In genomic region chr4:123246085-123246484, GRCh38 we compare ENCODE assay signal across 20 cellular contexts.
DNase-seq lines count a peak whose midpoint lies in the region; ATAC-seq and TF ChIP-seq lines count a peak whose summit lies in the region.
"Had no signal": no experiment of that assay in that cellular context is flagged by ENCODE, and none has a peak within 500 bp of the region (broad histone marks: within the 10 kb centered on the region; RNA-seq: fewer than 3 reads in every experiment).

No MANE protein-coding gene starts in this region.

- H3K4me1 ChIP-seq in DOHH2 (ENCODE audit: control insufficient read depth, low read length): peaks cover 31% of the 10 kb centered on the region

- no peaks in the 10 kb centered on the region for H4K20me1 ChIP-seq in DOHH2 (ENCODE audit: control insufficient read depth, insufficient read depth, low read depth, low read length)

- H3K9me2 ChIP-seq in DOHH2 (replicated peaks; ENCODE audit: control insufficient read depth, low read length): no peaks in the 10 kb centered on the region

- H3K4me3 Mint-ChIP-seq in neural crest cell: no peak overlapping the region
- H3K4me3 Mint-ChIP-seq in T-helper 2 cell treated with Interferon-gamma antibody and Interleukin-4, amounts not matched to agents 5 μg/mL and 100 μg/mL, for 36 hours: no peak overlapping the region
- H3K4me3 Mint-ChIP-seq: activated CD4-positive, alpha-beta T cell treated with anti-CD3 and anti-CD28 coated beads for 36 hours; activated naive CD4-positive, alpha-beta T cell treated with anti-CD3 and anti-CD28 coated beads, Interleukin-2, amount 50 U/mL, for 24 hours; memory B cell; natural killer cell had no signal

- no peaks in the 10 kb centered on the region for H3K9me3 ChIP-seq in DOHH2 (ENCODE audit: control insufficient read depth, insufficient read depth, low read length)
- H3K9me3 ChIP-seq: ascending aorta, pancreas had no signal

- H3K9me3 Mint-ChIP-seq in neural crest cell: peaks cover 4% of the 10 kb centered on the region
- H3K9me3 Mint-ChIP-seq in T-helper 2 cell treated with Interferon-gamma antibody and Interleukin-4, amounts not matched to agents 5 μg/mL and 100 μg/mL, for 36 hours: peaks cover 6% of the 10 kb centered on the region
- H3K9me3 Mint-ChIP-seq: activated naive CD4-positive, alpha-beta T cell treated with anti-CD3 and anti-CD28 coated beads, Interleukin-2, amount 50 U/mL, for 24 hours; natural killer cell had no signal

- peak; percentile 68 for ATAC-seq in HG02885 (IDR thresholded peaks at IDR 0.05; ENCODE audit: poor library complexity, unreplicated experiment)
- ATAC-seq: activated CD4-positive, alpha-beta T cell treated with anti-CD3 and anti-CD28 coated beads for 36 hours; natural killer cell; pancreas had no signal

- peak overlapping the region; percentile 60 for H3K4me2 ChIP-seq in DOHH2 (ENCODE audit: low read length)

- peaks cover 10% of the 10 kb centered on the region; the same call in 1 of the 2 replicates for H3F3A ChIP-seq in DOHH2 (ENCODE audit: control insufficient read depth, insufficient read depth)

- no peaks in the 10 kb centered on the region for H3K79me2 ChIP-seq in DOHH2 (ENCODE audit: control insufficient read depth, low read length)

- no peaks in the 10 kb centered on the region for H3K36me3 ChIP-seq in DOHH2 (ENCODE audit: control insufficient read depth, low read length)
- H3K36me3 ChIP-seq: ascending aorta, pancreas had no signal

- no peaks in the 10 kb centered on the region for H3K27me3 ChIP-seq in DOHH2 (ENCODE audit: control insufficient read depth, low read length)
- H3K27me3 ChIP-seq: ascending aorta, pancreas had no signal

- peak overlapping the region; percentile 16 for H3K27ac Mint-ChIP-seq in neural crest cell (ENCODE audit: unreplicated experiment)
- H3K27ac Mint-ChIP-seq in T-helper 2 cell treated with Interferon-gamma antibody and Interleukin-4, amounts not matched to agents 5 μg/mL and 100 μg/mL, for 36 hours: no peak overlapping the region
- H3K27ac Mint-ChIP-seq: activated CD4-positive, alpha-beta T cell treated with anti-CD3 and anti-CD28 coated beads for 36 hours; activated naive CD4-positive, alpha-beta T cell treated with anti-CD3 and anti-CD28 coated beads, Interleukin-2, amount 50 U/mL, for 24 hours; memory B cell; natural killer cell had no signal

- no peak for DNase-seq in caudate nucleus (lab: John Stamatoyannopoulos, UW)
- DNase-seq in neural crest cell (ENCODE audit: low read depth, low spot score): no peak
- DNase-seq in SIG-M5 treated with dmso at 0.1 percent for 504 hours (lab: John Stamatoyannopoulos, UW; ENCODE audit: unreplicated experiment): no peak
- no peak for DNase-seq in pons (ENCODE audit: low spot score)
- DNase-seq in T-helper 2 cell treated with Interferon-gamma antibody and Interleukin-4, amounts not matched to agents 5 μg/mL and 100 μg/mL, for 36 hours (ENCODE audit: low spot score): no peak
- no peak for DNase-seq in NCI-H128 (lab: John Stamatoyannopoulos, UW; ENCODE audit: unreplicated experiment)
- DNase-seq: activated CD4-positive, alpha-beta T cell treated with anti-CD3 and anti-CD28 coated beads for 36 hours; EL; foreskin melanocyte; natural killer cell; NCI-H146; NCI-H2171 treated with DMSO at 0.1 percent for 48 hours; NCI-H526; pancreas had no signal

- H3K27ac ChIP-seq in DOHH2 (ENCODE audit: low read depth, low read length) (peak overlapping the region; percentile 47), caudate nucleus (ENCODE audit: low read depth, low read length) (peak overlapping the region; percentile 65)
- H3K27ac ChIP-seq: ascending aorta, epithelial cell of prostate, pancreas had no signal

- TF ChIP-seq CTCF in DOHH2 (IDR thresholded peaks at IDR 0.05; ENCODE audit: low read depth, low read length, poor library complexity, severe bottlenecking) (no peak), neural crest cell (conservative IDR thresholded peaks at IDR 0.05) (no peak)

- peaks cover 3% of the 10 kb centered on the region for H3K36me3 Mint-ChIP-seq in neural crest cell (ENCODE audit: low read depth)
- H3K36me3 Mint-ChIP-seq in T-helper 2 cell treated with Interferon-gamma antibody and Interleukin-4, amounts not matched to agents 5 μg/mL and 100 μg/mL, for 36 hours (ENCODE audit: low read depth): peaks cover 2% of the 10 kb centered on the region
- H3K36me3 Mint-ChIP-seq: natural killer cell had no signal

- peaks cover 30% of the 10 kb centered on the region for H3K4me1 Mint-ChIP-seq in neural crest cell
- H3K4me1 Mint-ChIP-seq in T-helper 2 cell treated with Interferon-gamma antibody and Interleukin-4, amounts not matched to agents 5 μg/mL and 100 μg/mL, for 36 hours (ENCODE audit: low read depth): no peaks in the 10 kb centered on the region
- H3K4me1 Mint-ChIP-seq: activated CD4-positive, alpha-beta T cell treated with anti-CD3 and anti-CD28 coated beads for 36 hours; activated naive CD4-positive, alpha-beta T cell treated with anti-CD3 and anti-CD28 coated beads, Interleukin-2, amount 50 U/mL, for 24 hours had no signal

- no peaks in the 10 kb centered on the region for H3K27me3 Mint-ChIP-seq in neural crest cell (ENCODE audit: low read depth)
- no peaks in the 10 kb centered on the region for H3K27me3 Mint-ChIP-seq in T-helper 2 cell treated with Interferon-gamma antibody and Interleukin-4, amounts not matched to agents 5 μg/mL and 100 μg/mL, for 36 hours (ENCODE audit: low read depth)
- H3K27me3 Mint-ChIP-seq: activated CD4-positive, alpha-beta T cell treated with anti-CD3 and anti-CD28 coated beads for 36 hours; activated naive CD4-positive, alpha-beta T cell treated with anti-CD3 and anti-CD28 coated beads, Interleukin-2, amount 50 U/mL, for 24 hours; memory B cell had no signal

- H3K4me3 ChIP-seq in DOHH2 (ENCODE audit: low read length): peak overlapping the region; percentile 46
- H3K4me3 ChIP-seq: ascending aorta, pancreas had no signal
